8 cellular contexts compared by ENCODE assay signal in the genomic region with DNA sequence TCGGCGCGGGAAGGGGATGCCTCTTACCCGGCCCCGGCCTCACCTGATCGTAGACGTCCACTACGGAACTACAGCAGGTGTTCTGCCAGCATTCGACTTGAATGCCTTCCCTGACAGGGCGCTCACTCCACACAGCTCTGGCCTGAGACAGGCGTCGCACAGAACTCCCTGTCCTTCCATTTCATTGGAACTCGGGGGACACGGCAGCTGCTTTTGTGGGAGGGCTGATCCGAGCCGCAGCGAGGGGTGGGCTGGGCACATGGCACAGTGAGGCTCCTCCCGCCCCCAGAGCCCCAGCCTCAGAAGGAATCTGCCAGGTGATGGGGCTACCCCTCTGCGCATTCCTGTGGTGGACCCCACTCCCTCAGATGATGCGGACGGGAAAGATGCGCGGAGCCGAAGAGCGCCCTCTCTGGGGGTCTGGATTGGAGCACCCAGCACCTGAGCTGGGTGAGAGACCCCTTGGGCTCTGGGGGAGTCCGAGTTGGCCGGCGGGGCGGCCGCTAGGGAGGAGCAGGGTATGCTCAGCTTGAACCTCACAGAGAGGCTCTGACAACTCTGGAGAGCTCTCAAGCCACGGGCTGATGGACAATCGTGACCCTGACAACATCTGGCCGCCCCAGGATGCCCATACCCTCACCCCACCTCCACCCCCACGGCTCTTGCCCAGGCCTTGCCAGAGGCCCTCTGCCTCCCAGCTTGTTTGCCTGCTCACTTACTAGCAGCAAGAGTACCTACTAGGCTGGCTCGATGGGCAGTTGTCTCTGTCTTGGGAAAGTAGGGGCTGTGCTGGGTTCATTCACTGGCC. TPM values are rescaled to one million over a fixed set of nuclear protein-coding genes. Genes with fewer than 3 reads are reported as not detected.
A peak's percentile ranks its signal among the peaks of the same experiment; 100 is the strongest.
DNase-seq lines count a peak whose midpoint lies in the region; ATAC-seq and TF ChIP-seq lines count a peak whose summit lies in the region.

No MANE protein-coding gene starts in this region.

- DNase-seq in activated gamma-delta T cell treated with Interleukin-2 at 50 U/mL for 16 hours (peak; percentile 3), activated gamma-delta T cell (lab: John Stamatoyannopoulos, UW) (no peak), mammary epithelial cell (no peak), mesendoderm (no peak), uterus (peak; percentile 4 to 8), NCI-H524 treated with DMSO at 0.1 percent for 48 hours (lab: John Stamatoyannopoulos, UW) (no peak), NCI-H226 (no peak)

- dilution Hi-C loops in mammary epithelial cell (cut with HindIII; ENCODE audit: low sequenced_read_pairs), result no loop called here

- no peak overlapping the region for H4K8ac ChIP-seq in mesendoderm (ENCODE audit: low read depth, low read length)

- BruUV-seq in mammary epithelial cell (replicated peaks; lab: Mats Ljungman, UMichigan), result no TSS peak

- H3K4me2 ChIP-seq in mammary epithelial cell (ENCODE audit: insufficient read depth, low read depth, low read length), result peak overlapping the region; percentile 71
- H3K4me2 ChIP-seq in mesendoderm (ENCODE audit: low read length), result peak overlapping the region; percentile 15

- in situ Hi-C loops in mammary epithelial cell (cut with MboI; ENCODE audit: low sequenced_read_pairs in 2 of 2), result no loop called here

- H2BK5ac ChIP-seq in mesendoderm (ENCODE audit: low read length), result no peak overlapping the region

- H4K5ac ChIP-seq in mesendoderm (ENCODE audit: low read length), result no peak overlapping the region

- no peak overlapping the region for H3K18ac ChIP-seq in mesendoderm (ENCODE audit: low read length)

- CTCF ChIA-PET in mammary epithelial cell (lab: Charles Lee; ENCODE audit: low non-redundant PET), result no interaction called here

- peak overlapping the region; percentile 50 for H2AFZ ChIP-seq in mammary epithelial cell (ENCODE audit: low read depth, low read length)

- WGBS in mammary epithelial cell (ENCODE audit: low coverage, missing lambda C conversion rate), result 18% methylated on average over 27 of the region's 35 CpGs
- WGBS in mesendoderm (ENCODE audit: extremely low coverage, insufficient coverage, low lambda C conversion rate), result no CpG with 5 or more reads among the region's 35 CpGs

- H3K36me3 ChIP-seq in mammary epithelial cell (ENCODE audit: insufficient read depth, low read length), result no peaks in the 10 kb centered on the region
- H3K36me3 ChIP-seq in mesendoderm (ENCODE audit: control insufficient read depth, insufficient read depth, low read length), result no peaks in the 10 kb centered on the region
- H3K36me3 ChIP-seq in uterus, result no peaks in the 10 kb centered on the region

- TF ChIP-seq CTCF in mammary epithelial cell (conservative IDR thresholded peaks at IDR 0.05 in 1 of 2, IDR thresholded peaks at IDR 0.05 in 1 of 2; ENCODE audit: extremely low read depth in 1 of 2, insufficient read depth in 1 of 2, low read depth in 1 of 2, low read length in 2 of 2) (no peak), uterus (IDR thresholded peaks at IDR 0.05) (no peak)

- no peaks in the 10 kb centered on the region for H3K9me3 ChIP-seq in mammary epithelial cell (replicated peaks; ENCODE audit: insufficient read depth, low read length)
- no peaks in the 10 kb centered on the region for H3K9me3 ChIP-seq in uterus

- H3K79me2 ChIP-seq in mammary epithelial cell (ENCODE audit: insufficient read depth, low read length), result no peaks in the 10 kb centered on the region
- H3K79me2 ChIP-seq in mesendoderm (ENCODE audit: control insufficient read depth, insufficient read depth, low read length), result no peaks in the 10 kb centered on the region

- no peak overlapping the region for H3K23ac ChIP-seq in mesendoderm (ENCODE audit: low read length)

- H3K27ac ChIP-seq in mammary epithelial cell (ENCODE audit: insufficient read depth, low read depth, low read length) (no peak overlapping the region), mesendoderm (ENCODE audit: low read depth, low read length) (no peak overlapping the region), uterus (no peak overlapping the region)

- no peak for TF ChIP-seq POLR2A in uterus (IDR thresholded peaks at IDR 0.05)

- no peaks in the 10 kb centered on the region for H4K20me1 ChIP-seq in mammary epithelial cell (ENCODE audit: insufficient read depth, low read length)

- H3K27me3 ChIP-seq in mammary epithelial cell (ENCODE audit: insufficient read depth, low read length) (peaks cover 12% of the 10 kb centered on the region), mesendoderm (ENCODE audit: insufficient read depth, low read length, poor library complexity) (peaks cover 13% of the 10 kb centered on the region), uterus (peaks cover 0 to 4% of the 10 kb centered on the region in 2 donors)

- no peak overlapping the region for H3K56ac ChIP-seq in mesendoderm (ENCODE audit: low read length)

- no peak overlapping the region for H3K4ac ChIP-seq in mesendoderm (ENCODE audit: low read depth, low read length)

- no peaks in the 10 kb centered on the region for H3K79me1 ChIP-seq in mesendoderm (ENCODE audit: low read length)

- no peak overlapping the region for H3K9ac ChIP-seq in mammary epithelial cell (ENCODE audit: insufficient read depth, low read length)
- H3K9ac ChIP-seq in mesendoderm (ENCODE audit: low read length), result no peak overlapping the region

- H3K4me3 ChIP-seq in mammary epithelial cell (replicated peaks in 1 of 3; ENCODE audit: insufficient read depth in 1 of 3, low read depth in 2 of 3, low read length in 3 of 3), result no peak overlapping the region
- no peak overlapping the region for H3K4me3 ChIP-seq in mesendoderm (ENCODE audit: low read length)
- no peak overlapping the region for H3K4me3 ChIP-seq in uterus

- H2BK15ac ChIP-seq in mesendoderm (replicated peaks; ENCODE audit: low read depth), result no peak overlapping the region

- H2AK5ac ChIP-seq in mesendoderm (ENCODE audit: low read length), result no peak overlapping the region

- no peak for ATAC-seq in HG02763 (IDR thresholded peaks at IDR 0.05; ENCODE audit: unreplicated experiment)

- no peak overlapping the region for H2BK120ac ChIP-seq in mesendoderm (ENCODE audit: low read depth, low read length)

- H3K4me1 ChIP-seq in mammary epithelial cell (ENCODE audit: insufficient read depth, low read length) (peaks cover 4% of the 10 kb centered on the region), mesendoderm (ENCODE audit: control insufficient read depth, low read depth, low read length) (no peaks in the 10 kb centered on the region), uterus (peaks cover 0 to 4% of the 10 kb centered on the region in 2 donors)

- intact Hi-C loops in mammary epithelial cell (cut with micrococcal nuclease) (no loop called here), uterus (cut with DNase I; ENCODE audit: low total_unique reads) (no loop called here)

RNA-seq across cellular contexts. Expression of gene RASGEF1A, which starts 36.6 kb away (rescaled TPM):
- total RNA-seq in mammary epithelial cell (1 to 10 TPM in 1 of 2 donors, not detected in 1; 4.7 TPM), uterus (1 to 10 TPM in 2 of 4 donors, under 1 TPM in 1, not detected in 1; under 0.01 to 3.5 (median 2.8) TPM)
- polyA plus RNA-seq in mammary epithelial cell, result 0.79 TPM
- not detected for polyA minus RNA-seq in mammary epithelial cell
- 6.9 TPM for polyA plus RNA-seq in mesendoderm (2013, experiment 1 of 2)
- 7.5 TPM for polyA plus RNA-seq in mesendoderm (2013, experiment 2 of 2)

Comparison
In these comparisons a context has a peak if more than half of its experiments do, and no peak if none do; other contexts are left out.
1. DNase-seq: peak in activated gamma-delta T cell treated with Interleukin-2 at 50 U/mL for 16 hours (single experiment) and uterus (2 of 2); none in activated gamma-delta T cell (single experiment), mammary epithelial cell (single experiment), mesendoderm (single experiment), NCI-H524 treated with DMSO at 0.1 percent for 48 hours (single experiment) and NCI-H226 (single experiment).